In the genomic region with DNA sequence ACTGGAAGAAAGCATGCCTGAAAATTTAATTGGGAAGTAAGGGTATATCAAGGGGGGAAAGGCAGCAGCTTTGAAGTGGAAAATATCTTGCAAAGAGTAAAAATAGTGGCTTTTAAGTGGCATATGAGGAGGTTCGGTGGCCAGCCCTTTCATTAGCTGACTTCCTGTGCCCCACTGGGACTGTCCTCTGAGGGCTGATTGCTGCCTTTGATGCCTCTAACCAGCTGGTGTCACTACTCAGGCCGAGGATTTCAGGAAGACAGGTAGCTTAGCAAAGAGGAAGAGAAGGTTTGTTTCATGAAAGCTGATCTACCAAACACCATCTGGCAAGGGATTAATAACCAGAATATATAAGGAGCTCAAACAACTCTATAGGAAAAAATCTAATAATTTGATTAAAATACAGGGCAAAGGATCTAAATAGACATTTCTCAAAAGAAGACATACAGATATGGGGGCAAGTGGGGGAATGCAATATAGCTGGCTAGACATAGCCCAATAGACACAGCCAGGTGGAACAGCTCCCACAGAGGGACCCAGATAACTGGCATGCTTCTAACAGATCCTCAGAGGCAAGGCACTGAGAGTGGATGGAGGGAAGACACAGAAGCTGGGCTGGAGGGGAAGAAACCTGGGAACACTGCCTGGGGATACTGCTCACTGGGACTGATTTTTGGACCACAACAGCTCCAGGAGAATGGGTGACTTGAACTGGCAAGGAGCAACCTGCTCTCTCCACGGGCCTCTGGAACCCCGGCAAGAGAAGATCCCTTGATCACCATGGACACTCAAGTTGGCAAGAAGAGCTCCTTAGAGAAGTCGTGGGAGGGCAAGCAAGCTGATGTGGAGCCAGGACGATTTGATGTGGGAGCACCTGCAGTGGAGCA, we compare ENCODE assay signal across 23 cellular contexts. TPM values are rescaled to one million over a fixed set of nuclear protein-coding genes. Genes with fewer than 3 reads are reported as not detected.
DNase-seq lines count a peak whose midpoint lies in the region; ATAC-seq and TF ChIP-seq lines count a peak whose summit lies in the region.
"Had no signal": no experiment of that assay in that cellular context is flagged by ENCODE, and none has a peak within 500 bp of the region (broad histone marks: within the 10 kb centered on the region; RNA-seq: fewer than 3 reads in every experiment).

No MANE protein-coding gene starts in this region.

- no peaks in the 10 kb centered on the region for H3K9me3 ChIP-seq in osteoblast (ENCODE audit: low read depth, low read length)
- H3K9me3 ChIP-seq: Caco-2 had no signal

- no peaks in the 10 kb centered on the region for H4K20me1 ChIP-seq in osteoblast (ENCODE audit: insufficient read depth, low read length)

- no peak overlapping the region for H3K4me3 ChIP-seq in osteoblast (ENCODE audit: insufficient read depth, low read length)
- H3K4me3 ChIP-seq: lung, tibial nerve had no signal

- CTCF ChIA-PET in WTC11 (lab: Charles Lee): interaction anchor here (1.0 kb wide), 1 partner anchor 8 kb away, joined by 3 read pairs; no protein-coding TSS in a partner anchor
- CTCF ChIA-PET in activated CD4-positive, alpha-beta memory T cell treated with anti-CD3 and anti-CD28 coated beads, Interleukin-2, amount 10 ng/mL, durations not matched to agents 7 days and 5 days (lab: Charles Lee): interaction anchor here (1.3 kb wide), 2 partner anchors 10 to 223 kb away, joined by 4 read pairs; no protein-coding TSS in a partner anchor

- peak overlapping the region; percentile 9 for H3K4me2 ChIP-seq in osteoblast (ENCODE audit: insufficient read depth, low read length)

- H3K4me3 Mint-ChIP-seq in WTC11: no peak overlapping the region
- no peak overlapping the region for H3K4me3 Mint-ChIP-seq in activated CD4-positive, alpha-beta memory T cell treated with anti-CD3 and anti-CD28 coated beads, Interleukin-2, amount 10 ng/mL, durations not matched to agents 7 days and 5 days
- H3K4me3 Mint-ChIP-seq in activated T-cell treated with anti-CD3 and anti-CD28 coated beads, Interleukin-2, amount 50 U/mL, for 72 hours: no peak overlapping the region
- H3K4me3 Mint-ChIP-seq: activated CD4-positive, alpha-beta memory T cell treated with anti-CD3 and anti-CD28 coated beads for 36 hours; activated naive CD8-positive, alpha-beta T cell treated with anti-CD3 and anti-CD28 coated beads, Interleukin-2, amount 50 U/mL, for 24 hours; brain had no signal

- H3K27ac ChIP-seq in osteoblast (ENCODE audit: low read depth, low read length): no peak overlapping the region
- H3K27ac ChIP-seq: HL-60, tibial nerve had no signal

- H3K36me3 ChIP-seq in osteoblast (ENCODE audit: insufficient read depth, low read length): no peaks in the 10 kb centered on the region
- H3K36me3 ChIP-seq: tibial nerve had no signal

- H3K79me2 ChIP-seq in osteoblast (ENCODE audit: insufficient read depth, low read length): no peaks in the 10 kb centered on the region

- ATAC-seq in WTC11 (peak; percentile 5), HG02610 (IDR thresholded peaks at IDR 0.05; ENCODE audit: unreplicated experiment) (no peak)
- ATAC-seq in activated T-cell treated with anti-CD3 and anti-CD28 coated beads, Interleukin-2, amount 50 U/mL, for 72 hours (replicated peaks in 1 of 2): no peak

- peaks cover 25% of the 10 kb centered on the region for H3K4me1 ChIP-seq in osteoblast (ENCODE audit: insufficient read depth, low read length)
- H3K4me1 ChIP-seq: Caco-2, tibial nerve had no signal

- DNase-seq in DMS53 (lab: John Stamatoyannopoulos, UW) (peak; percentile 10), DMS53 treated with DMSO at 0.1 percent for 48 hours (lab: John Stamatoyannopoulos, UW; ENCODE audit: unreplicated experiment) (no peak), NCI-H146 treated with DMSO at 0.1 percent for 48 hours (lab: John Stamatoyannopoulos, UW; ENCODE audit: unreplicated experiment) (peak; percentile 17), WTC11 (ENCODE audit: low spot score) (no peak), osteoblast (ENCODE audit: insufficient read length, low spot score, missing footprints) (no peak)
- no peak for DNase-seq in activated CD4-positive, alpha-beta memory T cell treated with anti-CD3 and anti-CD28 coated beads, Interleukin-2, amount 10 ng/mL, durations not matched to agents 7 days and 5 days
- DNase-seq in activated T-cell treated with anti-CD3 and anti-CD28 coated beads, Interleukin-2, amount 50 U/mL, for 72 hours: no peak
- DNase-seq: activated CD4-positive, alpha-beta memory T cell treated with anti-CD3 and anti-CD28 coated beads for 36 hours; activated gamma-delta T cell; activated naive CD8-positive, alpha-beta T cell treated with anti-CD3 and anti-CD28 coated beads, Interleukin-2, amount 50 U/mL, for 24 hours; Caco-2; effector memory CD4-positive, alpha-beta T cell; foreskin melanocyte; islet precursor cell; NCI-H1694 treated with DMSO at 0.1 percent for 48 hours; stimulated activated CD4-positive, alpha-beta T cell treated with anti-CD3 and anti-CD28 coated beads, Interleukin-4, amount 100 ng/mL, for 1 hour; stimulated activated naive CD4-positive, alpha-beta T cell treated with Interleukin-2 at 50 U/mL for 16 hours had no signal

- no peak for TF ChIP-seq CTCF in WTC11 (IDR thresholded peaks at IDR 0.05)
- no peak for TF ChIP-seq CTCF in osteoblast (IDR thresholded peaks at IDR 0.05; ENCODE audit: extremely low read depth, low read depth, low read length)

- POLR2A ChIA-PET in WTC11 (lab: Charles Lee): interaction anchor here (0.5 to 1.1 kb wide), 2 partner anchors 24 to 137 kb away, joined by 3 to 4 read pairs; no protein-coding TSS in a partner anchor
- POLR2A ChIA-PET in activated CD4-positive, alpha-beta memory T cell treated with anti-CD3 and anti-CD28 coated beads, Interleukin-2, amount 10 ng/mL, durations not matched to agents 7 days and 5 days (lab: Charles Lee): no interaction called here

- H3K4me1 Mint-ChIP-seq in WTC11: peaks cover 33% of the 10 kb centered on the region
- peaks cover 17% of the 10 kb centered on the region for H3K4me1 Mint-ChIP-seq in activated CD4-positive, alpha-beta memory T cell treated with anti-CD3 and anti-CD28 coated beads, Interleukin-2, amount 10 ng/mL, durations not matched to agents 7 days and 5 days
- peaks cover 22% of the 10 kb centered on the region for H3K4me1 Mint-ChIP-seq in activated T-cell treated with anti-CD3 and anti-CD28 coated beads, Interleukin-2, amount 50 U/mL, for 72 hours (ENCODE audit: low read depth)
- H3K4me1 Mint-ChIP-seq: brain had no signal

- peaks cover 80% of the 10 kb centered on the region for H3K36me3 Mint-ChIP-seq in WTC11
- H3K36me3 Mint-ChIP-seq in activated CD4-positive, alpha-beta memory T cell treated with anti-CD3 and anti-CD28 coated beads, Interleukin-2, amount 10 ng/mL, durations not matched to agents 7 days and 5 days (ENCODE audit: low read depth): no peaks in the 10 kb centered on the region
- H3K36me3 Mint-ChIP-seq in activated T-cell treated with anti-CD3 and anti-CD28 coated beads, Interleukin-2, amount 50 U/mL, for 72 hours (ENCODE audit: insufficient read depth in 2 of 2): peaks cover 5 to 13% of the 10 kb centered on the region in 2 donors
- H3K36me3 Mint-ChIP-seq: activated CD4-positive, alpha-beta memory T cell treated with anti-CD3 and anti-CD28 coated beads for 36 hours; brain had no signal

- H3K27me3 Mint-ChIP-seq in WTC11 (ENCODE audit: low read depth): peaks cover 5% of the 10 kb centered on the region; the same call in 1 of the 2 replicates
- peaks cover 45% of the 10 kb centered on the region for H3K27me3 Mint-ChIP-seq in activated CD4-positive, alpha-beta memory T cell treated with anti-CD3 and anti-CD28 coated beads, Interleukin-2, amount 10 ng/mL, durations not matched to agents 7 days and 5 days
- H3K27me3 Mint-ChIP-seq in activated T-cell treated with anti-CD3 and anti-CD28 coated beads, Interleukin-2, amount 50 U/mL, for 72 hours (ENCODE audit: low read depth): peaks cover 64% of the 10 kb centered on the region

- peak overlapping the region; percentile 66 for H2AFZ ChIP-seq in osteoblast (ENCODE audit: low read length)

- no peaks in the 10 kb centered on the region for H3K27me3 ChIP-seq in osteoblast (ENCODE audit: insufficient read depth, low read length)
- H3K27me3 ChIP-seq: tibial nerve had no signal

- no peak overlapping the region for H3K27ac Mint-ChIP-seq in WTC11
- H3K27ac Mint-ChIP-seq in activated CD4-positive, alpha-beta memory T cell treated with anti-CD3 and anti-CD28 coated beads, Interleukin-2, amount 10 ng/mL, durations not matched to agents 7 days and 5 days: no peak overlapping the region
- H3K27ac Mint-ChIP-seq in activated T-cell treated with anti-CD3 and anti-CD28 coated beads, Interleukin-2, amount 50 U/mL, for 72 hours: no peak overlapping the region
- H3K27ac Mint-ChIP-seq: activated CD4-positive, alpha-beta memory T cell treated with anti-CD3 and anti-CD28 coated beads for 36 hours; activated naive CD8-positive, alpha-beta T cell treated with anti-CD3 and anti-CD28 coated beads, Interleukin-2, amount 50 U/mL, for 24 hours; brain had no signal

- peaks cover 84% of the 10 kb centered on the region for H3K9me3 Mint-ChIP-seq in WTC11
- H3K9me3 Mint-ChIP-seq in activated CD4-positive, alpha-beta memory T cell treated with anti-CD3 and anti-CD28 coated beads, Interleukin-2, amount 10 ng/mL, durations not matched to agents 7 days and 5 days: no peaks in the 10 kb centered on the region
- H3K9me3 Mint-ChIP-seq in activated T-cell treated with anti-CD3 and anti-CD28 coated beads, Interleukin-2, amount 50 U/mL, for 72 hours: peaks cover 4% of the 10 kb centered on the region in 2 donors

TF ChIP-seq in WTC11, 78 proteins besides CTCF, POLR2A, EP300 and RAD21 (continues in another document):
- TF ChIP-seq ESRRA (CRISPR knock-in tag; IDR thresholded peaks at IDR 0.05; ENCODE audit: borderline replicate concordance): no peak
- 0 out of 2 replicates have a peak, but pooled peaks have one; percentile 5 for TF ChIP-seq NFYB (CRISPR knock-in tag; conservative IDR thresholded peaks at IDR 0.05; ENCODE audit: low read depth)

RNA-seq across cellular contexts. Expression of gene CCN2, which starts 33.2 kb away (rescaled TPM):
- total RNA-seq in WTC11 (2021) (67.8 to 75.9 TPM (median 74.7 TPM) in 3 replicates), osteoblast (221 and 272 TPM in 2 replicates)
- not detected for total RNA-seq in activated CD4-positive, alpha-beta memory T cell treated with anti-CD3 and anti-CD28 coated beads, Interleukin-2, amount 10 ng/mL, durations not matched to agents 7 days and 5 days
- not detected for total RNA-seq in activated T-cell treated with anti-CD3 and anti-CD28 coated beads, Interleukin-2, amount 50 U/mL, for 72 hours
- total RNA-seq: activated CD4-positive, alpha-beta memory T cell treated with anti-CD3 and anti-CD28 coated beads for 36 hours; T-helper 2 cell treated with Interferon-gamma antibody and Interleukin-4, amounts not matched to agents 100 ng/mL and 5 ng/mL, for 36 hours had no signal

Comparison
In these comparisons a context has a peak if more than half of its experiments do, and no peak if none do; other contexts are left out.
1. DNase-seq: peak in DMS53 (single experiment) and NCI-H146 treated with DMSO at 0.1 percent for 48 hours (single experiment); none in DMS53 treated with DMSO at 0.1 percent for 48 hours (single experiment), WTC11 (single experiment), osteoblast (single experiment), activated CD4-positive, alpha-beta memory T cell treated with anti-CD3 and anti-CD28 coated beads, Interleukin-2, amount 10 ng/mL, durations not matched to agents 7 days and 5 days (single experiment) and activated T-cell treated with anti-CD3 and anti-CD28 coated beads, Interleukin-2, amount 50 U/mL, for 72 hours (0 of 2).
2. RNA of gene CCN2, which starts 33.2 kb away (total RNA-seq): 221 to 272 TPM in osteoblast and 67.8 to 75.9 TPM in WTC11; not detected in activated CD4-positive, alpha-beta memory T cell treated with anti-CD3 and anti-CD28 coated beads, Interleukin-2, amount 10 ng/mL, durations not matched to agents 7 days and 5 days and not detected in activated T-cell treated with anti-CD3 and anti-CD28 coated beads, Interleukin-2, amount 50 U/mL, for 72 hours; every median in the first group is over 10 times any median in the second.